In genomic region chr7:26308551-26308950, GRCh38 we compare ENCODE assay signal across 26 cellular contexts. TPM values are rescaled to one million over a fixed set of nuclear protein-coding genes. Genes with fewer than 3 reads are reported as not detected.
DNase-seq lines count a peak whose midpoint lies in the region; ATAC-seq and TF ChIP-seq lines count a peak whose summit lies in the region.
"Had no signal": no experiment of that assay in that cellular context is flagged by ENCODE, and none has a peak within 500 bp of the region (broad histone marks: within the 10 kb centered on the region; RNA-seq: fewer than 3 reads in every experiment).

No MANE protein-coding gene starts in this region.

- no peaks in the 10 kb centered on the region for H4K20me1 ChIP-seq in BLaER1 treated with 17β-estradiol and CSF1 and Interleukin-3, amounts not matched to agents 10 nM and 100 nM
- H4K20me1 ChIP-seq: BLaER1 had no signal

- H3K36me3 ChIP-seq in BLaER1 treated with 17β-estradiol and CSF1 and Interleukin-3, amounts not matched to agents 10 nM and 100 nM, result no peaks in the 10 kb centered on the region
- H3K36me3 ChIP-seq in lower lobe of right lung, result no peaks in the 10 kb centered on the region
- H3K36me3 ChIP-seq: BLaER1 had no signal

- H3K27me3 Mint-ChIP-seq in stimulated activated memory B cell treated with anti-CD40 and anti-IgM and Interleukin-4, amounts not matched to agents 10 μg/mL and 1 μg/mL and 100 μg/mL, for 72 hours, result no peaks in the 10 kb centered on the region
- H3K27me3 Mint-ChIP-seq in mesothelial cell of epicardium (ENCODE audit: low read depth), result no peaks in the 10 kb centered on the region

- peaks cover 0 to 82% (median 40%) of the 10 kb centered on the region in 10 experiments; a peak in 15 of 20 replicates for H3K4me1 ChIP-seq in BLaER1 treated with 17β-estradiol and CSF1 and Interleukin-3, amounts not matched to agents 10 nM and 100 nM
- peaks cover 29% of the 10 kb centered on the region for H3K4me1 ChIP-seq in lower lobe of right lung
- no peaks in the 10 kb centered on the region for H3K4me1 ChIP-seq in foreskin keratinocyte
- no peaks in the 10 kb centered on the region for H3K4me1 ChIP-seq in right cardiac atrium (ENCODE audit: control insufficient read depth, insufficient read depth, low read length)
- H3K4me1 ChIP-seq: Caco-2 had no signal

- H3K4me2 ChIP-seq in BLaER1 treated with 17β-estradiol and CSF1 and Interleukin-3, amounts not matched to agents 10 nM and 100 nM, result peak overlapping the region in 3 of 11 experiments; percentile 64 to 84 (median 79); a peak in 6 of 22 replicates
- H3K4me2 ChIP-seq: BLaER1 had no signal

- H3K9ac ChIP-seq in BLaER1 treated with 17β-estradiol and CSF1 and Interleukin-3, amounts not matched to agents 10 nM and 100 nM, result no peak overlapping the region
- H3K9ac ChIP-seq: BLaER1 had no signal

- no peak overlapping the region for H3K4me3 ChIP-seq in BLaER1 treated with 17β-estradiol and CSF1 and Interleukin-3, amounts not matched to agents 10 nM and 100 nM
- no peak overlapping the region for H3K4me3 ChIP-seq in lower lobe of right lung
- H3K4me3 ChIP-seq in right cardiac atrium (ENCODE audit: low read length), result no peak overlapping the region
- H3K4me3 ChIP-seq: BLaER1, GM12878 had no signal

- peak overlapping the region in 7 of 11 experiments; percentile 4 to 87 (median 73); a peak in 10 of 22 replicates for H3K27ac ChIP-seq in BLaER1 treated with 17β-estradiol and CSF1 and Interleukin-3, amounts not matched to agents 10 nM and 100 nM
- H3K27ac ChIP-seq in lower lobe of right lung (peak overlapping the region; percentile 74), foreskin keratinocyte (no peak overlapping the region), right cardiac atrium (ENCODE audit: low read length) (no peak overlapping the region)
- H3K27ac ChIP-seq: BLaER1 had no signal

- ATAC-seq in lower lobe of right lung (no peak), foreskin keratinocyte (no peak), right cardiac atrium (no peak), esophagus mucosa (no peak)
- no peak for ATAC-seq in stimulated activated memory B cell treated with anti-CD40 and anti-IgM and Interleukin-4, amounts not matched to agents 10 μg/mL and 1 μg/mL and 100 μg/mL, for 72 hours
- ATAC-seq: CD8-positive, alpha-beta T cell; GM12878; HCT116; Panc1 had no signal

- TF ChIP-seq CTCF in lower lobe of right lung (IDR thresholded peaks at IDR 0.05), result no peak
- TF ChIP-seq CTCF in mesothelial cell of epicardium (IDR thresholded peaks at IDR 0.05; ENCODE audit: unreplicated experiment), result no peak
- no peak for TF ChIP-seq CTCF in foreskin keratinocyte (conservative IDR thresholded peaks at IDR 0.05)

- no peaks in the 10 kb centered on the region for H3K9me3 ChIP-seq in BLaER1 treated with 17β-estradiol and CSF1 and Interleukin-3, amounts not matched to agents 10 nM and 100 nM (replicated peaks in 1 of 11)
- no peaks in the 10 kb centered on the region for H3K9me3 ChIP-seq in lower lobe of right lung
- H3K9me3 ChIP-seq in right cardiac atrium (ENCODE audit: control insufficient read depth, low read length), result no peaks in the 10 kb centered on the region
- H3K9me3 ChIP-seq: BLaER1, Caco-2 had no signal

- H3K27me3 ChIP-seq in BLaER1 treated with 17β-estradiol and CSF1 and Interleukin-3, amounts not matched to agents 10 nM and 100 nM, result no peaks in the 10 kb centered on the region
- peaks cover 4% of the 10 kb centered on the region for H3K27me3 ChIP-seq in lower lobe of right lung (ENCODE audit: low read depth)
- no peaks in the 10 kb centered on the region for H3K27me3 ChIP-seq in foreskin keratinocyte
- no peaks in the 10 kb centered on the region for H3K27me3 ChIP-seq in right cardiac atrium (ENCODE audit: control insufficient read depth, insufficient read depth)
- H3K27me3 ChIP-seq: BLaER1 had no signal

- H3K4me1 Mint-ChIP-seq in stimulated activated memory B cell treated with anti-CD40 and anti-IgM and Interleukin-4, amounts not matched to agents 10 μg/mL and 1 μg/mL and 100 μg/mL, for 72 hours, result peaks cover 47% of the 10 kb centered on the region
- peaks cover 7% of the 10 kb centered on the region for H3K4me1 Mint-ChIP-seq in mesothelial cell of epicardium

- no peaks in the 10 kb centered on the region for H3K9me3 Mint-ChIP-seq in stimulated activated memory B cell treated with anti-CD40 and anti-IgM and Interleukin-4, amounts not matched to agents 10 μg/mL and 1 μg/mL and 100 μg/mL, for 72 hours
- no peaks in the 10 kb centered on the region for H3K9me3 Mint-ChIP-seq in mesothelial cell of epicardium
- H3K9me3 Mint-ChIP-seq: CD8-positive, alpha-beta T cell had no signal

- intact Hi-C loops in lower lobe of right lung (cut with DNase I) (no loop called here), right cardiac atrium (cut with DNase I) (no loop called here)

- no peak overlapping the region for H3K4me3 Mint-ChIP-seq in stimulated activated memory B cell treated with anti-CD40 and anti-IgM and Interleukin-4, amounts not matched to agents 10 μg/mL and 1 μg/mL and 100 μg/mL, for 72 hours
- H3K4me3 Mint-ChIP-seq in mesothelial cell of epicardium, result no peak overlapping the region
- H3K4me3 Mint-ChIP-seq: CD8-positive, alpha-beta T cell had no signal

- peak; percentile 26 for DNase-seq in RPMI7951 (ENCODE audit: low read depth)
- no peak for DNase-seq in lower lobe of right lung
- no peak for DNase-seq in mesothelial cell of epicardium (ENCODE audit: low spot score in 2 of 2, unreplicated experiment in 2 of 2)
- no peak for DNase-seq in foreskin keratinocyte
- DNase-seq in right cardiac atrium, result no peak
- DNase-seq: Caco-2; CD8-positive, alpha-beta T cell; GDM1; Karpas-422; NCI-H1092 treated with DMSO at 0.1 percent for 48 hours; NCI-H1436; NCI-H187; NCI-H2081 treated with DMSO at 0.1 percent for 48 hours; NCI-H2171; NCI-H226; NCI-H510A; NCI-H69; SHP77 treated with DMSO at 0.1 percent for 48 hours had no signal

- WGBS in right cardiac atrium, result 97% methylated on average over 4 of the region's 4 CpGs

- H3K36me3 Mint-ChIP-seq in stimulated activated memory B cell treated with anti-CD40 and anti-IgM and Interleukin-4, amounts not matched to agents 10 μg/mL and 1 μg/mL and 100 μg/mL, for 72 hours, result peaks cover 8% of the 10 kb centered on the region
- peaks cover 2% of the 10 kb centered on the region for H3K36me3 Mint-ChIP-seq in mesothelial cell of epicardium

- peak overlapping the region; percentile 61 for H3K27ac Mint-ChIP-seq in stimulated activated memory B cell treated with anti-CD40 and anti-IgM and Interleukin-4, amounts not matched to agents 10 μg/mL and 1 μg/mL and 100 μg/mL, for 72 hours
- H3K27ac Mint-ChIP-seq in mesothelial cell of epicardium, result no peak overlapping the region
- H3K27ac Mint-ChIP-seq: CD8-positive, alpha-beta T cell had no signal

RNA-seq across cellular contexts. Expression of gene SNX10, which starts 16.9 kb away (rescaled TPM):
- total RNA-seq in RPMI7951 (2014; rRNA removed; shearing (Covaris generic)), result 19.9 and 31.1 TPM in 2 replicates
- total RNA-seq in lower lobe of right lung (85.1 TPM), mesothelial cell of epicardium (4.7 to 6.1 TPM (median 5.1 TPM) in 3 replicates), foreskin keratinocyte (7.4 and 11.9 TPM in 2 replicates), right cardiac atrium (1 to 10 TPM; 2.8 to 3.5 (median 2.9) TPM), esophagus mucosa (2.1 TPM)
- polyA plus RNA-seq in foreskin keratinocyte (4.1 and 4.6 TPM in 2 replicates), right cardiac atrium (1.3 TPM)
- total RNA-seq: HT-29 had no signal

Comparison
In these comparisons a context has a peak if more than half of its experiments do, and no peak if none do; other contexts are left out.
1. H3K27ac ChIP-seq: peak in BLaER1 treated with 17β-estradiol and CSF1 and Interleukin-3, amounts not matched to agents 10 nM and 100 nM (7 of 11) and lower lobe of right lung (single experiment); none in foreskin keratinocyte (single experiment) and right cardiac atrium (single experiment).